In the genomic region with DNA sequence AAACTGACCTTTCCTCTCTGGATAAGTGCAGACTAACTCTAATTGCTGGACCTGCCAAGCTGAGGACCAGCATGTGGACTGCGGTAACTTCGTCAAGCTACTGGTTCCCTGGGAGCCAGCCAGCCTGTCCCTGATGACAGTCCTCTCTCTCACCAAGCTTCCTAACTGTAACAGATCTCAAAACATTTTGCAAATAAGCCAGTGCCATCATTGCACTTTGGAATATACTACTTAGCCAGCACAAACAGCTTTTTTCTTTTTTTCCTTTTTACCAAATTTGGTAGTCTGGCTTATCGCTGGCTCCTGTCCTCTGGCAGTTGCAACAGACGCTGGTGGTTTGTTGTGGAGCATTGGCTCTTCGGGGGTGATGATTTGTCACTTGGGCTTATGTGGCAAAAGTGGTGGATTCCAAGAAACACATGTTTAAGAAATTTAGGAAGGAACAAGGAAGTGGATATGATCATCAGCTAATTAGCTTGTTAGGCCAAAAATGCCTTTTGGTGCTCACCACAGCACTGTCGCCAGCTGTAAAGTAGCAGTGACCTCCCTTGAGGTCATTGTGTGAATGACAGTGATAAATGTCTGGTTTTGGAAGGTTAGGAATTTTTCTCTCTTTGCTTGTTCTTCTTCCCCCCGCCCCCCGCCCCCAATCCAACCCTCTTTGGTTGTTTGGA, we compare ENCODE assay signal across 17 cellular contexts.
A peak's percentile ranks its signal among the peaks of the same experiment; 100 is the strongest.
DNase-seq lines count a peak whose midpoint lies in the region; ATAC-seq and TF ChIP-seq lines count a peak whose summit lies in the region.
"Had no signal": no experiment of that assay in that cellular context is flagged by ENCODE, and none has a peak within 500 bp of the region (broad histone marks: within the 10 kb centered on the region; RNA-seq: fewer than 3 reads in every experiment).

No MANE protein-coding gene starts in this region.

- TF ChIP-seq EP300 in SK-N-SH (IDR thresholded peaks at IDR 0.05; ENCODE audit: borderline replicate concordance in 1 of 2, low read depth in 1 of 2, low read length in 1 of 2) (no peak), sigmoid colon (IDR thresholded peaks at IDR 0.05) (no peak)

- no peak for ATAC-seq in SK-N-SH treated with all-trans-retinoic acid at 6 μM for 48 hours
- ATAC-seq in gastrocnemius medialis: peak; percentile 53 to 56
- no peak for ATAC-seq in HG03280 (IDR thresholded peaks at IDR 0.05; ENCODE audit: unreplicated experiment)
- ATAC-seq: stimulated activated memory B cell treated with anti-CD40 and anti-IgM and Interleukin-4, amounts not matched to agents 10 μg/mL and 1 μg/mL and 100 μg/mL, for 72 hours had no signal

- in situ Hi-C loops in gastrocnemius medialis (cut with MboI; ENCODE audit: low sequenced_read_pairs in 4 of 4): no loop called here

- 18% methylated on average over 8 of the region's 8 CpGs for WGBS in SK-N-SH (ENCODE audit: low lambda C conversion rate)
- WGBS in sigmoid colon, 2 donors: 75 to 82% methylated on average over 8 of the region's 8 CpGs

- H3K4me1 ChIP-seq in SK-N-SH (ENCODE audit: control insufficient read depth in 1 of 2, insufficient read depth in 2 of 2, low read depth in 1 of 2, low read length in 1 of 2) (no peaks in the 10 kb centered on the region), fibroblast of lung (ENCODE audit: control insufficient read depth, extremely low read depth, insufficient read depth, low read length) (no peaks in the 10 kb centered on the region), gastrocnemius medialis (no peaks in the 10 kb centered on the region), sigmoid colon (no peaks in the 10 kb centered on the region)

- intact Hi-C loops in gastrocnemius medialis (cut with DNase I; ENCODE audit: low total_unique reads) (no loop called here), sigmoid colon (cut with DNase I) (no loop called here)

- TF ChIP-seq CTCF in SK-N-SH (IDR thresholded peaks at IDR 0.05): no peak
- no peak for TF ChIP-seq CTCF in fibroblast of lung (conservative IDR thresholded peaks at IDR 0.05 in 1 of 2, IDR thresholded peaks at IDR 0.05 in 1 of 2; ENCODE audit: low read depth in 1 of 2, low read length in 2 of 2)
- no peak for TF ChIP-seq CTCF in gastrocnemius medialis (IDR thresholded peaks at IDR 0.05 in 4 of 5, conservative IDR thresholded peaks at IDR 0.05 in 1 of 5)
- no peak for TF ChIP-seq CTCF in sigmoid colon (IDR thresholded peaks at IDR 0.05)

- H2AFZ ChIP-seq in SK-N-SH (ENCODE audit: low read depth) (no peak overlapping the region), fibroblast of lung (ENCODE audit: low read length) (no peak overlapping the region)

- H3K79me2 ChIP-seq in SK-N-SH (ENCODE audit: insufficient read depth) (no peaks in the 10 kb centered on the region), fibroblast of lung (ENCODE audit: control insufficient read depth, insufficient read depth, low read length) (no peaks in the 10 kb centered on the region)

- CTCF ChIA-PET in SK-N-SH (lab: Yijun Ruan, JAX): no interaction called here

- TF ChIP-seq POLR2A in gastrocnemius medialis (IDR thresholded peaks at IDR 0.05) (no peak), sigmoid colon (IDR thresholded peaks at IDR 0.05) (no peak)

- no peak for TF ChIP-seq RAD21 in SK-N-SH (IDR thresholded peaks at IDR 0.05; ENCODE audit: low read length)

- H3K27me3 ChIP-seq in SK-N-SH (ENCODE audit: insufficient read depth) (peaks cover 22% of the 10 kb centered on the region; the same call in 1 of the 2 replicates), fibroblast of lung (ENCODE audit: control insufficient read depth, insufficient read depth, low read length) (no peaks in the 10 kb centered on the region), gastrocnemius medialis (no peaks in the 10 kb centered on the region), sigmoid colon (no peaks in the 10 kb centered on the region)
- H3K27me3 ChIP-seq: ovary had no signal

- H3K36me3 ChIP-seq in SK-N-SH (replicated peaks in 1 of 2; ENCODE audit: control insufficient read depth in 1 of 2, insufficient read depth in 2 of 2, low read length in 1 of 2) (no peaks in the 10 kb centered on the region), fibroblast of lung (ENCODE audit: control insufficient read depth, insufficient read depth, low read length) (no peaks in the 10 kb centered on the region), gastrocnemius medialis (no peaks in the 10 kb centered on the region), sigmoid colon (no peaks in the 10 kb centered on the region)
- H3K36me3 ChIP-seq: ovary had no signal

- H3K4me3 ChIP-seq in SK-N-SH (ENCODE audit: low read depth in 2 of 2, low read length in 1 of 2) (no peak overlapping the region), fibroblast of lung (replicated peaks in 1 of 4; ENCODE audit: control extremely low read depth in 1 of 4, insufficient read depth in 1 of 4, low read depth in 3 of 4, low read length in 4 of 4) (no peak overlapping the region), gastrocnemius medialis (no peak overlapping the region), sigmoid colon (no peak overlapping the region)
- H3K4me3 ChIP-seq: ovary had no signal

- H3K4me2 ChIP-seq in SK-N-SH: no peak overlapping the region
- no peak overlapping the region for H3K4me2 ChIP-seq in fibroblast of lung (ENCODE audit: extremely low read depth, insufficient read depth, low read length)

- POLR2A ChIA-PET in SK-N-SH (lab: Yijun Ruan, JAX): interaction anchor here (0.7 kb wide), 1 partner anchor 16 kb away, joined by 3 read pairs; no protein-coding TSS in a partner anchor

- no peak for DNase-seq in SK-N-SH
- peak; percentile 95 for DNase-seq in MV-4-11 (lab: John Stamatoyannopoulos, UW)
- DNase-seq in fibroblast of lung (ENCODE audit: low read depth in 2 of 2): peak; percentile 34 to 79
- no peak for DNase-seq in gastrocnemius medialis
- DNase-seq in sigmoid colon: no peak
- DNase-seq in NCI-H1092 (lab: John Stamatoyannopoulos, UW): no peak
- DNase-seq: activated CD4-positive, alpha-beta T cell treated with anti-CD3 and anti-CD28 coated beads, Interleukin-2, amount 10 ng/mL, durations not matched to agents 24 days and 14 days; activated T-cell treated with anti-CD3 and anti-CD28 coated beads, Interleukin-2, amount 50 U/mL, for 1 hour; CD4-positive, alpha-beta memory T cell; effector memory CD4-positive, alpha-beta T cell; GOT3; midbrain; NCI-H1105; ovary had no signal

- no peaks in the 10 kb centered on the region for H3K9me2 ChIP-seq in SK-N-SH

- H3K27ac ChIP-seq in SK-N-SH (ENCODE audit: low read depth in 2 of 2, low read length in 1 of 2): no peak overlapping the region
- H3K27ac ChIP-seq in fibroblast of lung (ENCODE audit: insufficient read depth, low read length): no peak overlapping the region
- no peak overlapping the region for H3K27ac ChIP-seq in gastrocnemius medialis
- H3K27ac ChIP-seq in sigmoid colon: no peak overlapping the region
- H3K27ac ChIP-seq: ovary had no signal

- no peaks in the 10 kb centered on the region for H3K9me3 ChIP-seq in SK-N-SH
- H3K9me3 ChIP-seq in fibroblast of lung (ENCODE audit: control insufficient read depth, insufficient read depth, low read depth, low read length): no peaks in the 10 kb centered on the region
- H3K9me3 ChIP-seq in gastrocnemius medialis: no peaks in the 10 kb centered on the region
- H3K9me3 ChIP-seq in sigmoid colon: no peaks in the 10 kb centered on the region
- H3K9me3 ChIP-seq: ovary had no signal

- H3K9ac ChIP-seq in SK-N-SH: no peak overlapping the region
- H3K9ac ChIP-seq in fibroblast of lung (ENCODE audit: insufficient read depth, low read length): no peak overlapping the region

- H3F3A ChIP-seq in SK-N-SH (replicated peaks; ENCODE audit: insufficient read depth): peaks cover 9% of the 10 kb centered on the region

- no peaks in the 10 kb centered on the region for H4K20me1 ChIP-seq in SK-N-SH (ENCODE audit: insufficient read depth)
- no peaks in the 10 kb centered on the region for H4K20me1 ChIP-seq in fibroblast of lung (ENCODE audit: control insufficient read depth, extremely low read depth, insufficient read depth, low read length)

TF ChIP-seq in SK-N-SH, 30 proteins besides CTCF, POLR2A, EP300 and RAD21:
- TF ChIP-seq, protein P1, sequence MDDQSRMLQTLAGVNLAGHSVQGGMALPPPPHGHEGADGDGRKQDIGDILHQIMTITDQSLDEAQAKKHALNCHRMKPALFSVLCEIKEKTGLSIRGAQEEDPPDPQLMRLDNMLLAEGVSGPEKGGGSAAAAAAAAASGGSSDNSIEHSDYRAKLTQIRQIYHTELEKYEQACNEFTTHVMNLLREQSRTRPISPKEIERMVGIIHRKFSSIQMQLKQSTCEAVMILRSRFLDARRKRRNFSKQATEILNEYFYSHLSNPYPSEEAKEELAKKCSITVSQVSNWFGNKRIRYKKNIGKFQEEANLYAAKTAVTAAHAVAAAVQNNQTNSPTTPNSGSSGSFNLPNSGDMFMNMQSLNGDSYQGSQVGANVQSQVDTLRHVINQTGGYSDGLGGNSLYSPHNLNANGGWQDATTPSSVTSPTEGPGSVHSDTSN (IDR thresholded peaks at IDR 0.05): peak; percentile 12; the same call in 1 of the 2 replicates
- no peak for TF ChIP-seq RCOR1 (IDR thresholded peaks at IDR 0.05; ENCODE audit: low read length)

TF ChIP-seq in SK-N-SH treated with all-trans-retinoic acid at 6 μM for 48 hours, 23 proteins besides CTCF, POLR2A, EP300 and RAD21 (continues in another document):
- TF ChIP-seq TSHZ2 (CRISPR knock-in tag; IDR thresholded peaks at IDR 0.05): no peak

Comparison
In these comparisons a context has a peak if more than half of its experiments do, and no peak if none do; other contexts are left out.
1. DNase-seq: peak in MV-4-11 (single experiment) and fibroblast of lung (2 of 2); none in SK-N-SH (single experiment), gastrocnemius medialis (0 of 2), sigmoid colon (single experiment) and NCI-H1092 (single experiment).
2. ATAC-seq: peak in gastrocnemius medialis (2 of 2); none in SK-N-SH treated with all-trans-retinoic acid at 6 μM for 48 hours (single experiment) and HG03280 (single experiment).